8 cellular contexts compared by ENCODE assay signal in genomic region chr11:61332823-61333637, GRCh38. TPM values are rescaled to one million over a fixed set of nuclear protein-coding genes. Genes with fewer than 3 reads are reported as not detected.
DNase-seq lines count a peak whose midpoint lies in the region; ATAC-seq and TF ChIP-seq lines count a peak whose summit lies in the region.

Gene DDB1, minus strand, starts transcription at chr11:61333105. Its CDS starts 137 bp downstream, at chr11:61332968.
Gene TKFC, plus strand, starts transcription at chr11:61333228. Its CDS starts 1,501 bp downstream, at chr11:61334729.

- ATAC-seq in naive B cell (ENCODE audit: low read depth in 2 of 2): peak; percentile 87 to 90
- peak; percentile 95 for ATAC-seq in stimulated activated effector memory CD8-positive, alpha-beta T cell treated with anti-CD3 and anti-CD28 coated beads, Interleukin-12 subunit alpha, Interleukin-12 subunit beta, amount 100 ng/mL, for 72 hours

- H3K4me3 Mint-ChIP-seq in naive B cell: peak within 1 kb of the TSS; percentile 85 to 98 (median 94)
- peak within 1 kb of the TSS; percentile 98 for H3K4me3 Mint-ChIP-seq in stimulated activated effector memory CD8-positive, alpha-beta T cell treated with anti-CD3 and anti-CD28 coated beads, Interleukin-12 subunit alpha, Interleukin-12 subunit beta, amount 100 ng/mL, for 72 hours

- H3K4me3 ChIP-seq in DOHH2 (ENCODE audit: low read length): peak within 1 kb of the TSS; percentile 78
- H3K4me3 ChIP-seq in LNCaP clone FGC (ENCODE audit: low read depth, low read length): peak within 1 kb of the TSS; percentile 97

- peaks cover 46 to 66% (median 59%) of the 10 kb centered on the region in 3 donors for H3K4me1 Mint-ChIP-seq in naive B cell
- H3K4me1 Mint-ChIP-seq in stimulated activated effector memory CD8-positive, alpha-beta T cell treated with anti-CD3 and anti-CD28 coated beads, Interleukin-12 subunit alpha, Interleukin-12 subunit beta, amount 100 ng/mL, for 72 hours: peaks cover 66% of the 10 kb centered on the region

- H3F3A ChIP-seq in DOHH2 (ENCODE audit: control insufficient read depth, insufficient read depth): 0 out of 2 replicates have a peak, but pooled peaks cover 4% of the 10 kb centered on the region

- peaks cover 42% of the 10 kb centered on the region for H3K36me3 ChIP-seq in DOHH2 (ENCODE audit: control insufficient read depth, low read length)

- peaks cover 0 to 8% of the 10 kb centered on the region in 2 donors for H3K36me3 Mint-ChIP-seq in naive B cell
- H3K36me3 Mint-ChIP-seq in stimulated activated effector memory CD8-positive, alpha-beta T cell treated with anti-CD3 and anti-CD28 coated beads, Interleukin-12 subunit alpha, Interleukin-12 subunit beta, amount 100 ng/mL, for 72 hours: no peaks in the 10 kb centered on the region

- TF ChIP-seq CTCF in DOHH2 (IDR thresholded peaks at IDR 0.05; ENCODE audit: low read depth, low read length, poor library complexity, severe bottlenecking) (peak; percentile 10), LNCaP clone FGC (IDR thresholded peaks at IDR 0.05; ENCODE audit: control insufficient read depth, extremely low read depth, insufficient read depth) (no peak)

- peak within 1 kb of the TSS; percentile 88 to 98 (median 96) for H3K27ac Mint-ChIP-seq in naive B cell
- peak within 1 kb of the TSS; percentile 99 for H3K27ac Mint-ChIP-seq in stimulated activated effector memory CD8-positive, alpha-beta T cell treated with anti-CD3 and anti-CD28 coated beads, Interleukin-12 subunit alpha, Interleukin-12 subunit beta, amount 100 ng/mL, for 72 hours

- no peaks in the 10 kb centered on the region for H3K27me3 Mint-ChIP-seq in naive B cell

- H3K27me3 ChIP-seq in DOHH2 (ENCODE audit: control insufficient read depth, low read length): no peaks in the 10 kb centered on the region

- no peaks in the 10 kb centered on the region for H3K9me2 ChIP-seq in DOHH2 (replicated peaks; ENCODE audit: control insufficient read depth, low read length)

- H3K27ac ChIP-seq in DOHH2 (ENCODE audit: low read depth, low read length): peak within 1 kb of the TSS; percentile 74

- peak within 1 kb of the TSS; percentile 91 for H3K4me2 ChIP-seq in DOHH2 (ENCODE audit: low read length)

- peaks cover 15% of the 10 kb centered on the region for H4K20me1 ChIP-seq in DOHH2 (ENCODE audit: control insufficient read depth, insufficient read depth, low read depth, low read length)

- H3K9me3 ChIP-seq in DOHH2 (ENCODE audit: control insufficient read depth, insufficient read depth, low read length): no peaks in the 10 kb centered on the region

- peaks cover 58% of the 10 kb centered on the region for H3K79me2 ChIP-seq in DOHH2 (ENCODE audit: control insufficient read depth, low read length)

- H3K9me3 Mint-ChIP-seq in naive B cell: no peaks in the 10 kb centered on the region
- H3K9me3 Mint-ChIP-seq in stimulated activated effector memory CD8-positive, alpha-beta T cell treated with anti-CD3 and anti-CD28 coated beads, Interleukin-12 subunit alpha, Interleukin-12 subunit beta, amount 100 ng/mL, for 72 hours: no peaks in the 10 kb centered on the region

- DNase-seq in GOT3 (lab: John Stamatoyannopoulos, UW): peak; percentile 55
- DNase-seq in LNCaP clone FGC (ENCODE audit: low read depth): peak; percentile 63
- peak; percentile 99 for DNase-seq in RPMI8226
- DNase-seq in activated T-helper 1 cell treated with anti-CD3 and anti-CD28 coated beads, Interleukin-2, amount 50 U/mL, for 16 hours (ENCODE audit: low read depth in 1 of 2, low spot score in 1 of 2): peak; percentile 91 to 96
- peak; percentile 89 for DNase-seq in fibroblast of gingiva (ENCODE audit: low read depth)
- peak; percentile 90 for DNase-seq in naive B cell
- peak; percentile 96 to 98 for DNase-seq in stimulated activated effector memory CD8-positive, alpha-beta T cell treated with anti-CD3 and anti-CD28 coated beads, Interleukin-12 subunit alpha, Interleukin-12 subunit beta, amount 100 ng/mL, for 72 hours (ENCODE audit: low spot score in 2 of 2)

- H3K4me1 ChIP-seq in DOHH2 (ENCODE audit: control insufficient read depth, low read length): peaks cover 48% of the 10 kb centered on the region

RNA-seq across cellular contexts. Expression of gene DDB1, which starts in this region (rescaled TPM):
- polyA plus RNA-seq in naive B cell (ENCODE audit: low read depth in 6 of 6): 100 to 1,000 TPM; 103 to 177 (median 111) TPM

RNA-seq across cellular contexts. Expression of gene TKFC, which starts in this region (rescaled TPM):
- 10 to 100 TPM; 38.3 to 62.2 (median 46.4) TPM for polyA plus RNA-seq in naive B cell (ENCODE audit: low read depth in 6 of 6)

Comparison
In these comparisons a context has a peak if more than half of its experiments do, and no peak if none do; other contexts are left out.
1. Peak in every context shown above with its lines: DNase-seq, ATAC-seq, H3K4me3 ChIP-seq and H3K27ac ChIP-seq.